Comparison of ENCODE assay signal across 3 cellular contexts in the genomic region with DNA sequence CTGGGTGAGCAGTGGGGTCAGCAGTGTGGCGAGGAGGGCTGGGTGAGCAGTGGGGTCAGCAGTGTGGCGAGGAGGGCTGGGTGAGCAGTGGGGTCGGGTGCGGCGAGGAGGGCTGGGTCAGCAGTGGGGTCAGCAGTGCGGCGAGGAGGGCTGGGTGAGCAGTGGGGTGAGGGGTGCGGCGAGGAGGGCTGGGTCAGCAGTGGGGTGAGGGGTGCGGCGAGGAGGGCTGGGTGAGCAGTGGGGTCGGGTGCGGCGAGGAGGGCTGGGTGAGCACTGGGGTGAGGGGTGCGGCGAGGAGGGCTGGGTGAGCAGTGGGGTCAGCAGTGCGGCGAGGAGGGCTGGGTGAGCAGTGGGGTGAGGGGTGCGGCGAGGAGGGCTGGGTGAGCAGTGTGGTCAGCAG.
A peak's percentile ranks its signal among the peaks of the same experiment; 100 is the strongest.
DNase-seq lines count a peak whose midpoint lies in the region; TF ChIP-seq lines count a peak whose summit lies in the region.
"Not testable (repeated sequence)": the region's sequence is repeated elsewhere in the genome, so short reads cannot be mapped to it uniquely, and the experiment has no call there.

No MANE protein-coding gene starts in this region.

- H3K9me3 Mint-ChIP-seq in chondrocyte (ENCODE audit: low read depth); osteocyte (ENCODE audit: unreplicated experiment): not testable (repeated sequence)

- not testable (repeated sequence) for H3K4me3 Mint-ChIP-seq in chondrocyte (ENCODE audit: unreplicated experiment); osteocyte (ENCODE audit: unreplicated experiment)

- H3K27ac Mint-ChIP-seq in chondrocyte (ENCODE audit: unreplicated experiment); osteocyte (ENCODE audit: unreplicated experiment): not testable (repeated sequence)

- H3K4me1 Mint-ChIP-seq in chondrocyte (ENCODE audit: low read depth), result not testable (repeated sequence)
- peaks cover 51% of the 10 kb centered on the region for H3K4me1 Mint-ChIP-seq in osteocyte (ENCODE audit: unreplicated experiment)

- intact Hi-C loops in cardiac septum (cut with DNase I), result not testable (repeated sequence)

- peak; percentile 4 for DNase-seq in chondrocyte (ENCODE audit: low spot score)
- peak; percentile 9 for DNase-seq in cardiac septum (ENCODE audit: low spot score)
- DNase-seq in osteocyte (ENCODE audit: extremely low spot score, unreplicated experiment), result peak; percentile 32

- H3K27me3 Mint-ChIP-seq in chondrocyte (ENCODE audit: low read depth); osteocyte (ENCODE audit: unreplicated experiment): not testable (repeated sequence)

- TF ChIP-seq CTCF in chondrocyte (IDR thresholded peaks at IDR 0.05); osteocyte (IDR thresholded peaks at IDR 0.05): not testable (repeated sequence)

- not testable (repeated sequence) for H3K36me3 Mint-ChIP-seq in chondrocyte (ENCODE audit: low read depth)
- peaks cover 14% of the 10 kb centered on the region for H3K36me3 Mint-ChIP-seq in osteocyte (ENCODE audit: unreplicated experiment)
